ENCODE assay signal across 1 cellular context in the genomic region with DNA sequence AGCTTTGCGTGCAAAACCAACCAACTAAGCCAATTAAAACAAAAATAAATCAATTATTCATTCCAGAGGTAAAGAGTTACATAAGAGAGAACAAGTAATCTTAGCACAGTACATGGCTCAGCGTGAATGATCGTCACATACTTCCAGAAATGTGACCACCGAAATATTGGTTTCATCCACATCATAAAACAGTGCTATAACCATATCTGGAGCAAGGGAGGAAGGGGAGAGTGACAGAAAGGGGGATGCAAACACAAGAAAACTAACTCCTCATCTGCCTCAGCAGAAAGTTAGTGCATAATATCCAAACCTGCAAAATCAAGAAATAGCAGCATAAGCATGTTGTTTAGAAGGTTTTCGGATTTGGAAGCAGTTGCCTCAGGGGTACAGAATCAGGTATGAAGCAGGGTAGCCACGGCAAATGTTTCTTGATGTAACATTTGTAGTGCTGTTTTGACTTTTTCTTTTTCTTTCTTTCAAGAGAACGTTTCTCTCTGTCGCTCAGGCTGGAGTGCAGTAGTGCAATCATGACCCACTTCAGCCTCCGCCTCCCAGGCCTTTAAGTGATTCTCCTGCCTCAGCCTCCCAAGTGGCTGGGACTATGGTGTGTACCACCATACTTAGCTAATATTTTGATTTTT.
TF ChIP-seq lines count a peak whose summit lies in the region.

No MANE protein-coding gene starts in this region.

TF ChIP-seq in SK-N-SH, 30 proteins besides CTCF, POLR2A, EP300 and RAD21 (continued from another document):
- TF ChIP-seq FOXJ3 (CRISPR knock-in tag; IDR thresholded peaks at IDR 0.05) (no peak), TCF12 (IDR thresholded peaks at IDR 0.05) (no peak), GATA2 (CRISPR knock-in tag; IDR thresholded peaks at IDR 0.05) (no peak), YY1 (IDR thresholded peaks at IDR 0.05; ENCODE audit: low read depth) (no peak), MEF2A (IDR thresholded peaks at IDR 0.05; ENCODE audit: borderline replicate concordance, low read depth) (no peak), TEAD4 (IDR thresholded peaks at IDR 0.05; ENCODE audit: borderline replicate concordance, insufficient read depth) (no peak), TAF1 (IDR thresholded peaks at IDR 0.05; ENCODE audit: borderline replicate concordance, low read depth, low read length) (no peak), POLR2AphosphoS5 (IDR thresholded peaks at IDR 0.05; ENCODE audit: low read depth, low read length) (no peak)
- TF ChIP-seq, protein P1, sequence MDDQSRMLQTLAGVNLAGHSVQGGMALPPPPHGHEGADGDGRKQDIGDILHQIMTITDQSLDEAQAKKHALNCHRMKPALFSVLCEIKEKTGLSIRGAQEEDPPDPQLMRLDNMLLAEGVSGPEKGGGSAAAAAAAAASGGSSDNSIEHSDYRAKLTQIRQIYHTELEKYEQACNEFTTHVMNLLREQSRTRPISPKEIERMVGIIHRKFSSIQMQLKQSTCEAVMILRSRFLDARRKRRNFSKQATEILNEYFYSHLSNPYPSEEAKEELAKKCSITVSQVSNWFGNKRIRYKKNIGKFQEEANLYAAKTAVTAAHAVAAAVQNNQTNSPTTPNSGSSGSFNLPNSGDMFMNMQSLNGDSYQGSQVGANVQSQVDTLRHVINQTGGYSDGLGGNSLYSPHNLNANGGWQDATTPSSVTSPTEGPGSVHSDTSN (IDR thresholded peaks at IDR 0.05), result no peak
- TF ChIP-seq, protein P2, sequence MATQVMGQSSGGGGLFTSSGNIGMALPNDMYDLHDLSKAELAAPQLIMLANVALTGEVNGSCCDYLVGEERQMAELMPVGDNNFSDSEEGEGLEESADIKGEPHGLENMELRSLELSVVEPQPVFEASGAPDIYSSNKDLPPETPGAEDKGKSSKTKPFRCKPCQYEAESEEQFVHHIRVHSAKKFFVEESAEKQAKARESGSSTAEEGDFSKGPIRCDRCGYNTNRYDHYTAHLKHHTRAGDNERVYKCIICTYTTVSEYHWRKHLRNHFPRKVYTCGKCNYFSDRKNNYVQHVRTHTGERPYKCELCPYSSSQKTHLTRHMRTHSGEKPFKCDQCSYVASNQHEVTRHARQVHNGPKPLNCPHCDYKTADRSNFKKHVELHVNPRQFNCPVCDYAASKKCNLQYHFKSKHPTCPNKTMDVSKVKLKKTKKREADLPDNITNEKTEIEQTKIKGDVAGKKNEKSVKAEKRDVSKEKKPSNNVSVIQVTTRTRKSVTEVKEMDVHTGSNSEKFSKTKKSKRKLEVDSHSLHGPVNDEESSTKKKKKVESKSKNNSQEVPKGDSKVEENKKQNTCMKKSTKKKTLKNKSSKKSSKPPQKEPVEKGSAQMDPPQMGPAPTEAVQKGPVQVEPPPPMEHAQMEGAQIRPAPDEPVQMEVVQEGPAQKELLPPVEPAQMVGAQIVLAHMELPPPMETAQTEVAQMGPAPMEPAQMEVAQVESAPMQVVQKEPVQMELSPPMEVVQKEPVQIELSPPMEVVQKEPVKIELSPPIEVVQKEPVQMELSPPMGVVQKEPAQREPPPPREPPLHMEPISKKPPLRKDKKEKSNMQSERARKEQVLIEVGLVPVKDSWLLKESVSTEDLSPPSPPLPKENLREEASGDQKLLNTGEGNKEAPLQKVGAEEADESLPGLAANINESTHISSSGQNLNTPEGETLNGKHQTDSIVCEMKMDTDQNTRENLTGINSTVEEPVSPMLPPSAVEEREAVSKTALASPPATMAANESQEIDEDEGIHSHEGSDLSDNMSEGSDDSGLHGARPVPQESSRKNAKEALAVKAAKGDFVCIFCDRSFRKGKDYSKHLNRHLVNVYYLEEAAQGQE (IDR thresholded peaks at IDR 0.05; ENCODE audit: low read depth, low read length), result no peak
TF ChIP-seq in SK-N-SH: peak in this region for 0.
